9 cellular contexts compared by ENCODE assay signal in genomic region chr9:104765138-104765537, GRCh38. TPM values are rescaled to one million over a fixed set of nuclear protein-coding genes. Genes with fewer than 3 reads are reported as not detected.
DNase-seq lines count a peak whose midpoint lies in the region; ATAC-seq and TF ChIP-seq lines count a peak whose summit lies in the region.
"Had no signal": no experiment of that assay in that cellular context is flagged by ENCODE, and none has a peak within 500 bp of the region (broad histone marks: within the 10 kb centered on the region; RNA-seq: fewer than 3 reads in every experiment).

No MANE protein-coding gene starts in this region.

- DNase-seq in AG10803 (ENCODE audit: low read depth) = peak; percentile 33
- no peak for DNase-seq in central memory CD8-positive, alpha-beta T cell (ENCODE audit: low spot score in 2 of 2)
- DNase-seq in upper lobe of left lung = no peak
- no peak for DNase-seq in BE2C
- no peak for DNase-seq in pons (ENCODE audit: low spot score)
- DNase-seq in GM19240 (ENCODE audit: insufficient read length, low spot score) = no peak
- DNase-seq: DND-41 had no signal

- H3K27ac ChIP-seq in upper lobe of left lung = no peak overlapping the region

- H3K4me1 ChIP-seq in upper lobe of left lung (peaks cover 4 to 14% (median 9%) of the 10 kb centered on the region in 4 donors), BE2C (no peaks in the 10 kb centered on the region)

- peaks cover 6% of the 10 kb centered on the region for H3K4me1 Mint-ChIP-seq in central memory CD8-positive, alpha-beta T cell

- H3K36me3 ChIP-seq in upper lobe of left lung = no peaks in the 10 kb centered on the region
- H3K36me3 ChIP-seq in BE2C = no peaks in the 10 kb centered on the region

- H3K27me3 ChIP-seq in upper lobe of left lung = no peaks in the 10 kb centered on the region
- H3K27me3 ChIP-seq in BE2C = peaks cover 4% of the 10 kb centered on the region; the same call in 1 of the 2 replicates

- no peaks in the 10 kb centered on the region for H3K9me3 ChIP-seq in upper lobe of left lung
- no peaks in the 10 kb centered on the region for H3K9me3 ChIP-seq in BE2C

- TF ChIP-seq POLR2A in upper lobe of left lung (IDR thresholded peaks at IDR 0.05) = no peak

- H3K27ac Mint-ChIP-seq in central memory CD8-positive, alpha-beta T cell (ENCODE audit: low read depth) = no peak overlapping the region

- no peaks in the 10 kb centered on the region for H3K9me3 Mint-ChIP-seq in central memory CD8-positive, alpha-beta T cell

- 55 to 60% methylated on average over 5 of the region's 5 CpGs for WGBS in upper lobe of left lung, 2 donors

- ATAC-seq in GM18868 (IDR thresholded peaks at IDR 0.05; ENCODE audit: unreplicated experiment) (peak; percentile 22), HG03342 (IDR thresholded peaks at IDR 0.05; ENCODE audit: unreplicated experiment) (peak; percentile 31), upper lobe of left lung (ENCODE audit: low FRiP score in 2 of 2) (no peak)
- ATAC-seq in central memory CD8-positive, alpha-beta T cell (replicated peaks; ENCODE audit: extremely low read depth, poor library complexity, severe bottlenecking) = no peak

- peaks cover 5% of the 10 kb centered on the region for H3K36me3 Mint-ChIP-seq in central memory CD8-positive, alpha-beta T cell (ENCODE audit: insufficient read depth)

- H3K4me3 Mint-ChIP-seq in central memory CD8-positive, alpha-beta T cell = peak overlapping the region; percentile 79

- H3K4me3 ChIP-seq in AG10803 (ENCODE audit: low read length) = no peak overlapping the region
- H3K4me3 ChIP-seq in upper lobe of left lung = peak overlapping the region in 1 of 4 donors; percentile 80
- no peak overlapping the region for H3K4me3 ChIP-seq in BE2C (ENCODE audit: low read depth, low read length)

- TF ChIP-seq CTCF in AG10803 (conservative IDR thresholded peaks at IDR 0.05; ENCODE audit: low read length) (no peak), upper lobe of left lung (IDR thresholded peaks at IDR 0.05) (no peak), BE2C (IDR thresholded peaks at IDR 0.05; ENCODE audit: low read depth, low read length) (no peak)

- TF ChIP-seq EP300 in upper lobe of left lung (IDR thresholded peaks at IDR 0.05) = no peak

- H3K27me3 Mint-ChIP-seq in central memory CD8-positive, alpha-beta T cell = no peaks in the 10 kb centered on the region

RNA-seq across cellular contexts. Expression of gene NIPSNAP3B, which starts 1.2 kb away (rescaled TPM):
- 1 to 10 TPM in 3 of 6 donors, under 1 TPM in 2, not detected in 1; 0.44 to 2.5 (median 1.3) TPM for total RNA-seq in upper lobe of left lung
- not detected for polyA plus RNA-seq in BE2C (2012; ENCODE audit: insufficient read depth, insufficient read length, low read depth)

RNA-seq across cellular contexts. Expression of gene NIPSNAP3A, which starts 17.7 kb away (rescaled TPM):
- total RNA-seq in upper lobe of left lung = 10 to 100 TPM in 4 of 6 donors, 1 to 10 TPM in 2; 7.8 to 31.5 (median 25.5) TPM
- polyA plus RNA-seq in BE2C (2012; ENCODE audit: insufficient read depth, insufficient read length, low read depth) = 4.0 TPM

Comparison
In these comparisons a context has a peak if more than half of its experiments do, and no peak if none do; other contexts are left out.
1. ATAC-seq: peak in GM18868 (single experiment) and HG03342 (single experiment); none in central memory CD8-positive, alpha-beta T cell (single experiment) and upper lobe of left lung (0 of 2).